In the genomic region with DNA sequence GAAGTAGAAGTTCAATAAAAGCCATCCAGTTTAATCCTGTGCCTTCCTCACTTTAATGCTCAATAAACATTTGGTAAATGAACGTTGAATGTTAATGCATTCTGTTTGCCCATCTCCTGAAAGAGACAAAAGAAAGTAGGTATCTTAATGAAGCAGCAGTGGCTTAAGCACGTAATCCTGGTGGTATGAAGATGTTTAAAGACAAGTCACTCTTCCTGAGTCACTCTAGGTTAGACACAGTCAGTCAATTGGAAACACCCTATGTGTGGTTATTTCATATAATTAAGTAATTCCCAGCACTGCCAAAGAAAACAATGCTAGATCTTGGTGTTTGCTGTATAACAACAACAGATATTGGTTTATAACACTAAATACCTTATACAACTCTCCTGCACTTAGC, we compare ENCODE assay signal across 20 cellular contexts.
"Had no signal": no experiment of that assay in that cellular context is flagged by ENCODE, and none has a peak within 500 bp of the region (broad histone marks: within the 10 kb centered on the region; RNA-seq: fewer than 3 reads in every experiment).

No MANE protein-coding gene starts in this region.

- H3K27ac ChIP-seq: body of pancreas, gastrocnemius medialis, left lung, transverse colon, vagina had no signal

- H3K4me1 ChIP-seq: body of pancreas, gastrocnemius medialis, left lung, vagina had no signal

- H3K36me3 Mint-ChIP-seq: activated CD8-positive, alpha-beta memory T cell treated with anti-CD3 and anti-CD28 coated beads, Interleukin-2, amount 10 ng/mL, durations not matched to agents 7 days and 5 days; activated naive CD8-positive, alpha-beta T cell treated with anti-CD3 and anti-CD28 coated beads for 36 hours had no signal

- H3K9me3 Mint-ChIP-seq: activated CD4-positive, alpha-beta memory T cell treated with anti-CD3 and anti-CD28 coated beads, Interleukin-2, amount 10 ng/mL, durations not matched to agents 7 days and 5 days; activated naive CD8-positive, alpha-beta T cell treated with anti-CD3 and anti-CD28 coated beads for 36 hours; nephron had no signal

- ATAC-seq: activated CD8-positive, alpha-beta memory T cell treated with anti-CD3 and anti-CD28 coated beads, Interleukin-2, amount 10 ng/mL, durations not matched to agents 7 days and 5 days; body of pancreas; gastrocnemius medialis; left lung had no signal

- H3K4me1 Mint-ChIP-seq: activated CD4-positive, alpha-beta memory T cell treated with anti-CD3 and anti-CD28 coated beads, Interleukin-2, amount 10 ng/mL, durations not matched to agents 7 days and 5 days; activated CD8-positive, alpha-beta memory T cell treated with anti-CD3 and anti-CD28 coated beads, Interleukin-2, amount 10 ng/mL, durations not matched to agents 7 days and 5 days; activated naive CD8-positive, alpha-beta T cell treated with anti-CD3 and anti-CD28 coated beads for 36 hours had no signal

- DNase-seq: activated CD4-positive, alpha-beta memory T cell treated with anti-CD3 and anti-CD28 coated beads, Interleukin-2, amount 10 ng/mL, durations not matched to agents 7 days and 5 days; activated CD4-positive, alpha-beta T cell treated with anti-CD3 and anti-CD28 coated beads for 48 hours; activated CD4-positive, CD25-positive, alpha-beta regulatory T cell; activated CD8-positive, alpha-beta memory T cell treated with anti-CD3 and anti-CD28 coated beads, Interleukin-2, amount 10 ng/mL, durations not matched to agents 7 days and 5 days; activated naive CD4-positive, alpha-beta T cell; activated naive CD8-positive, alpha-beta T cell treated with anti-CD3 and anti-CD28 coated beads for 36 hours; amniotic stem cell; body of pancreas; central memory CD4-positive, alpha-beta T cell; gastrocnemius medialis; head of caudate nucleus; left lung; midbrain; stimulated activated CD4-positive, alpha-beta T cell treated with anti-CD3 and anti-CD28 coated beads, Interleukin-12 subunit alpha, Interleukin-12 subunit beta, amount 100 ng/mL, for 4 hours; stimulated activated CD4-positive, alpha-beta T cell treated with anti-CD3 and anti-CD28 coated beads, Interleukin-1b, Interleukin-23, amount 100 ng/mL, for 48 hours; stimulated activated CD8-positive, alpha-beta memory T cell treated with anti-CD3 and anti-CD28 coated beads, Interleukin-4, amount 100 ng/mL, for 48 hours; stimulated activated naive CD4-positive, alpha-beta T cell treated with Interleukin-2 at 50 U/mL for 16 hours; transverse colon had no signal

- H3K4me3 Mint-ChIP-seq: activated CD4-positive, alpha-beta memory T cell treated with anti-CD3 and anti-CD28 coated beads, Interleukin-2, amount 10 ng/mL, durations not matched to agents 7 days and 5 days; activated CD8-positive, alpha-beta memory T cell treated with anti-CD3 and anti-CD28 coated beads, Interleukin-2, amount 10 ng/mL, durations not matched to agents 7 days and 5 days; activated naive CD8-positive, alpha-beta T cell treated with anti-CD3 and anti-CD28 coated beads for 36 hours; nephron had no signal

- H3K27ac Mint-ChIP-seq: activated CD4-positive, alpha-beta memory T cell treated with anti-CD3 and anti-CD28 coated beads, Interleukin-2, amount 10 ng/mL, durations not matched to agents 7 days and 5 days; activated CD8-positive, alpha-beta memory T cell treated with anti-CD3 and anti-CD28 coated beads, Interleukin-2, amount 10 ng/mL, durations not matched to agents 7 days and 5 days; activated naive CD8-positive, alpha-beta T cell treated with anti-CD3 and anti-CD28 coated beads for 36 hours; nephron had no signal

- H3K27me3 ChIP-seq: body of pancreas, gastrocnemius medialis, left lung, transverse colon, vagina had no signal
